In genomic region chr5:172697123-172698121, GRCh38 we compare ENCODE assay signal across 8 cellular contexts. TPM values are rescaled to one million over a fixed set of nuclear protein-coding genes. Genes with fewer than 3 reads are reported as not detected.
DNase-seq lines count a peak whose midpoint lies in the region; ATAC-seq, FAIRE-seq and TF ChIP-seq lines count a peak whose summit lies in the region.

No MANE protein-coding gene starts in this region.

- H3K27me3 ChIP-seq in astrocyte (ENCODE audit: insufficient read depth, low read length) (peaks cover 24% of the 10 kb centered on the region), hepatocyte (no peaks in the 10 kb centered on the region)

- H2AFZ ChIP-seq in astrocyte (ENCODE audit: low read depth, low read length) (peak overlapping the region; percentile 88), hepatocyte (peak overlapping the region; percentile 84)

- H3K79me2 ChIP-seq in astrocyte (ENCODE audit: insufficient read depth, low read length) = no peaks in the 10 kb centered on the region
- H3K79me2 ChIP-seq in hepatocyte = no peaks in the 10 kb centered on the region

- H3K9me2 ChIP-seq in hepatocyte (replicated peaks; ENCODE audit: insufficient read depth) = no peaks in the 10 kb centered on the region

- H3K4me2 ChIP-seq in astrocyte (ENCODE audit: low read length) = peak overlapping the region; percentile 90
- peak overlapping the region; percentile 91 for H3K4me2 ChIP-seq in hepatocyte

- peak; percentile 76 for ATAC-seq in HG02763 (IDR thresholded peaks at IDR 0.05; ENCODE audit: unreplicated experiment)
- no peak for ATAC-seq in GM18858 (IDR thresholded peaks at IDR 0.05; ENCODE audit: unreplicated experiment)

- H3K4me3 ChIP-seq in astrocyte (ENCODE audit: insufficient read depth, low read depth, low read length) (peak overlapping the region; percentile 58), hepatocyte (peak overlapping the region; percentile 41)

- WGBS in hepatocyte (ENCODE audit: low lambda C conversion rate, missing lambda C conversion rate) = 27% methylated on average over 36 of the region's 36 CpGs

- no peaks in the 10 kb centered on the region for H3K36me3 Mint-ChIP-seq in T-helper 2 cell treated with Interferon-gamma antibody and Interleukin-4, amounts not matched to agents 5 μg/mL and 100 μg/mL, for 36 hours (ENCODE audit: low read depth)
- no peaks in the 10 kb centered on the region for H3K36me3 Mint-ChIP-seq in astrocyte (ENCODE audit: low read depth, unreplicated experiment)

- no peaks in the 10 kb centered on the region for H3K9me3 Mint-ChIP-seq in T-helper 2 cell treated with Interferon-gamma antibody and Interleukin-4, amounts not matched to agents 5 μg/mL and 100 μg/mL, for 36 hours
- H3K9me3 Mint-ChIP-seq in astrocyte (ENCODE audit: unreplicated experiment) = no peaks in the 10 kb centered on the region

- H3K4me1 ChIP-seq in astrocyte (ENCODE audit: insufficient read depth, low read length) = no peaks in the 10 kb centered on the region
- H3K4me1 ChIP-seq in hepatocyte (ENCODE audit: insufficient read depth) = peaks cover 32% of the 10 kb centered on the region

- DNase-seq in NCI-H1694 (lab: John Stamatoyannopoulos, UW) (peak; percentile 63), astrocyte (ENCODE audit: low read depth) (peak; percentile 45), hepatocyte (ENCODE audit: low spot score) (peak; percentile 94), retina (peak; percentile 87)
- peak; percentile 70 for DNase-seq in T-helper 2 cell treated with Interferon-gamma antibody and Interleukin-4, amounts not matched to agents 5 μg/mL and 100 μg/mL, for 36 hours (ENCODE audit: low spot score)

- H3K36me3 ChIP-seq in astrocyte (ENCODE audit: insufficient read depth, low read length) (no peaks in the 10 kb centered on the region), hepatocyte (replicated peaks; ENCODE audit: insufficient read depth, low read depth) (no peaks in the 10 kb centered on the region)

- H3K9me3 ChIP-seq in astrocyte (ENCODE audit: insufficient read depth, low read depth, low read length) (no peaks in the 10 kb centered on the region), hepatocyte (ENCODE audit: low read depth) (no peaks in the 10 kb centered on the region)

- H3K4me1 Mint-ChIP-seq in T-helper 2 cell treated with Interferon-gamma antibody and Interleukin-4, amounts not matched to agents 5 μg/mL and 100 μg/mL, for 36 hours (ENCODE audit: low read depth) = peaks cover 11% of the 10 kb centered on the region
- H3K4me1 Mint-ChIP-seq in astrocyte (ENCODE audit: low read depth, unreplicated experiment) = peaks cover 30% of the 10 kb centered on the region

- peak overlapping the region; percentile 83 for H3K27ac Mint-ChIP-seq in T-helper 2 cell treated with Interferon-gamma antibody and Interleukin-4, amounts not matched to agents 5 μg/mL and 100 μg/mL, for 36 hours
- peak overlapping the region; percentile 5 for H3K27ac Mint-ChIP-seq in astrocyte (ENCODE audit: unreplicated experiment)

- H3K9ac ChIP-seq in astrocyte (ENCODE audit: low read length) = peak overlapping the region; percentile 73

- H3K27ac ChIP-seq in astrocyte (ENCODE audit: low read depth, low read length) (no peak overlapping the region), hepatocyte (peak overlapping the region; percentile 71)

- peak; percentile 94 for FAIRE-seq in astrocyte (lab: Jason Lieb, UNC)

- H4K20me1 ChIP-seq in astrocyte (ENCODE audit: insufficient read depth, low read length) (no peaks in the 10 kb centered on the region), hepatocyte (ENCODE audit: insufficient read depth, poor library complexity, severe bottlenecking) (no peaks in the 10 kb centered on the region)

- H3K4me3 Mint-ChIP-seq in T-helper 2 cell treated with Interferon-gamma antibody and Interleukin-4, amounts not matched to agents 5 μg/mL and 100 μg/mL, for 36 hours = peak overlapping the region; percentile 88
- H3K4me3 Mint-ChIP-seq in astrocyte (ENCODE audit: unreplicated experiment) = no peak overlapping the region

- H3K27me3 Mint-ChIP-seq in T-helper 2 cell treated with Interferon-gamma antibody and Interleukin-4, amounts not matched to agents 5 μg/mL and 100 μg/mL, for 36 hours (ENCODE audit: low read depth) = peaks cover 21% of the 10 kb centered on the region
- H3K27me3 Mint-ChIP-seq in astrocyte (ENCODE audit: low read depth, unreplicated experiment) = peaks cover 25% of the 10 kb centered on the region

- TF ChIP-seq CTCF in GM12872 (IDR thresholded peaks at IDR 0.05; ENCODE audit: insufficient read depth, low read depth, low read length) (peak; percentile 94), astrocyte (IDR thresholded peaks at IDR 0.05; ENCODE audit: insufficient read depth, low read depth, low read length) (peak; percentile 87), hepatocyte (IDR thresholded peaks at IDR 0.05; ENCODE audit: poor library complexity) (peak; percentile 92)

RNA-seq across cellular contexts. Expression of gene NEURL1B, which starts 56.4 kb away (rescaled TPM):
- 7.5 and 9.8 TPM in 2 replicates for total RNA-seq in astrocyte
- 3.9 and 5.8 TPM in 2 replicates for total RNA-seq in hepatocyte
- polyA plus RNA-seq in hepatocyte = 0.65 and 1.00 TPM in 2 replicates
